ENCODE assay signal across 9 cellular contexts in the genomic region with DNA sequence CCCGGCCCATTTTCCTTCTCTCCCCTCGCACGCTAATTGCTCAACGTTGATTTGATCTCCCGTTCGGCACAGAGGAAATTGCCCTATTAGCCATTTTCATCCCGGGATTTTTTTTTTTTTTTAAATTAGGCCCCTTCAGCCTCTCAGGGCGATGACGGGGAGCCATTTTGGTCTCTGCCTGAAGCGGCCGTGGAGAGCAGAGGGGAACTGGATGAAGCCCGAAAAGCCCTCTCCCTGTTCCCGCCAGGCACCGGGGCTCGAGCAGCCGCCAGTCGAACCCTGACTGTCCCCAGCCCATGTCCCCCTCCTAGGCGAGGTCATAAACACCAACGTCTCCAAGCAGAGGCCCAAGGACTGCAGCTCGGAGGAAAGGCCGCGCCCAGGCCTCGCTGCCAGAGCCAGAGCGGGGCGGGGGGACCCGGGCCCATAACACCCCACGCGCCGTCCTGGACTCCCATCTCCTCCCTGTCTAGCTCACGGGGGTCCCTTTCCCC. TPM values are rescaled to one million over a fixed set of nuclear protein-coding genes. Genes with fewer than 3 reads are reported as not detected.
DNase-seq lines count a peak whose midpoint lies in the region; ATAC-seq, FAIRE-seq and TF ChIP-seq lines count a peak whose summit lies in the region.
"Had no signal": no experiment of that assay in that cellular context is flagged by ENCODE, and none has a peak within 500 bp of the region (broad histone marks: within the 10 kb centered on the region; RNA-seq: fewer than 3 reads in every experiment).

No MANE protein-coding gene starts in this region.

- no peak for DNase-seq in SJCRH30
- peak; percentile 5 for DNase-seq in foreskin melanocyte
- no peak for DNase-seq in prostate gland (ENCODE audit: low spot score)
- no peak for DNase-seq in NCI-H187 treated with DMSO at 0.1 percent for 48 hours (lab: John Stamatoyannopoulos, UW)
- no peak for DNase-seq in stimulated activated CD4-positive, alpha-beta T cell treated with anti-CD3 and anti-CD28 coated beads, Interleukin-2, amount 100 ng/mL, for 24 hours
- no peak for DNase-seq in small intestine
- DNase-seq: NCI-H2107 had no signal

- TF ChIP-seq POLR2A in prostate gland (IDR thresholded peaks at IDR 0.05): no peak

- ATAC-seq in GM21619 (IDR thresholded peaks at IDR 0.05; ENCODE audit: unreplicated experiment): no peak

- H3K9me3 ChIP-seq in DOHH2 (ENCODE audit: control insufficient read depth, insufficient read depth, low read length) (no peaks in the 10 kb centered on the region), SJCRH30 (replicated peaks) (no peaks in the 10 kb centered on the region), prostate gland (no peaks in the 10 kb centered on the region), small intestine (ENCODE audit: control insufficient read depth, low read depth) (no peaks in the 10 kb centered on the region)

- H3K36me3 ChIP-seq in DOHH2 (ENCODE audit: control insufficient read depth, low read length): peaks cover 30% of the 10 kb centered on the region
- no peaks in the 10 kb centered on the region for H3K36me3 ChIP-seq in SJCRH30
- H3K36me3 ChIP-seq in prostate gland: no peaks in the 10 kb centered on the region
- peaks cover 0 to 2% of the 10 kb centered on the region in 2 donors for H3K36me3 ChIP-seq in small intestine (ENCODE audit: control insufficient read depth in 2 of 2, insufficient read depth in 2 of 2, low read length in 2 of 2)

- no peaks in the 10 kb centered on the region for H3K27me3 ChIP-seq in DOHH2 (ENCODE audit: control insufficient read depth, low read length)
- H3K27me3 ChIP-seq in SJCRH30: no peaks in the 10 kb centered on the region; the same call in 1 of the 2 replicates
- no peaks in the 10 kb centered on the region for H3K27me3 ChIP-seq in prostate gland (replicated peaks; ENCODE audit: insufficient read depth)
- H3K27me3 ChIP-seq in small intestine (ENCODE audit: control insufficient read depth in 2 of 2, insufficient read depth in 2 of 2, low read length in 2 of 2): no peaks in the 10 kb centered on the region

- intact Hi-C loops in prostate gland (cut with DNase I): loop anchor here (1.0 to 10.0 kb wide), 4 partner anchors 80 to 314 kb away; no protein-coding TSS in a partner anchor

- H3K4me1 ChIP-seq in DOHH2 (ENCODE audit: control insufficient read depth, low read length) (peaks cover 23% of the 10 kb centered on the region), SJCRH30 (peaks cover 4% of the 10 kb centered on the region; the same call in 1 of the 2 replicates), prostate gland (replicated peaks) (peaks cover 4% of the 10 kb centered on the region), small intestine (ENCODE audit: control insufficient read depth in 2 of 2, insufficient read depth in 1 of 2, low read depth in 1 of 2, low read length in 1 of 2) (peaks cover 0 to 2% of the 10 kb centered on the region in 2 donors)

- H3K4me2 ChIP-seq in DOHH2 (ENCODE audit: low read length): peak overlapping the region; percentile 62

- no peak for FAIRE-seq in small intestine (lab: Jason Lieb, UNC)

- H3F3A ChIP-seq in DOHH2 (ENCODE audit: control insufficient read depth, insufficient read depth): peaks cover 8% of the 10 kb centered on the region; the same call in 1 of the 2 replicates

- WGBS in prostate gland: 36% methylated on average over 21 of the region's 30 CpGs
- WGBS in small intestine, 3 donors: 19 to 29% (median 22%) methylated on average over 29 to 30 of the region's 30 CpGs

- no peaks in the 10 kb centered on the region for H4K20me1 ChIP-seq in DOHH2 (ENCODE audit: control insufficient read depth, insufficient read depth, low read depth, low read length)

- no peaks in the 10 kb centered on the region for H3K79me2 ChIP-seq in DOHH2 (ENCODE audit: control insufficient read depth, low read length)

- peak overlapping the region; percentile 41 for H3K4me3 ChIP-seq in DOHH2 (ENCODE audit: low read length)
- H3K4me3 ChIP-seq in SJCRH30: peak overlapping the region; percentile 31
- peak overlapping the region in 1 of 2 donors; percentile 18 for H3K4me3 ChIP-seq in prostate gland
- H3K4me3 ChIP-seq in small intestine (ENCODE audit: low read depth in 1 of 2, low read length in 2 of 2): peak overlapping the region in 1 of 2 donors; percentile 38

- TF ChIP-seq CTCF in DOHH2 (IDR thresholded peaks at IDR 0.05; ENCODE audit: low read depth, low read length, poor library complexity, severe bottlenecking) (no peak), prostate gland (IDR thresholded peaks at IDR 0.05) (no peak)

- no peak overlapping the region for H3K27ac ChIP-seq in DOHH2 (ENCODE audit: low read depth, low read length)
- H3K27ac ChIP-seq in SJCRH30: no peak overlapping the region
- peak overlapping the region; percentile 17 to 56 for H3K27ac ChIP-seq in prostate gland
- no peak overlapping the region for H3K27ac ChIP-seq in small intestine (ENCODE audit: low read depth in 1 of 2, low read length in 1 of 2)

- H3K9me2 ChIP-seq in DOHH2 (replicated peaks; ENCODE audit: control insufficient read depth, low read length): no peaks in the 10 kb centered on the region

RNA-seq across cellular contexts. Expression of a gene that starts 44.7 kb away (rescaled TPM):
- total RNA-seq in SJCRH30 (2014; rRNA removed; shearing (Covaris generic)): 166 and 176 TPM in 2 replicates
- total RNA-seq in prostate gland: 10 to 100 TPM; 31.8 to 77.9 TPM
- polyA plus RNA-seq in small intestine: 1 to 10 TPM in 1 of 3 donors, under 1 TPM in 2; 0.81 to 7.1 (median 0.89) TPM

RNA-seq across cellular contexts. Expression of a gene that starts 52.4 kb away (rescaled TPM):
- total RNA-seq in SJCRH30 (2014; rRNA removed; shearing (Covaris generic)): 0.57 and 0.63 TPM in 2 replicates
- 10 to 100 TPM; 28.4 to 31.2 TPM for total RNA-seq in prostate gland
- 10 to 100 TPM; 11.5 to 34.3 (median 19.9) TPM for polyA plus RNA-seq in small intestine

Comparison
In these comparisons a context has a peak if more than half of its experiments do, and no peak if none do; other contexts are left out.
1. H3K27ac ChIP-seq: peak in prostate gland (2 of 2); none in DOHH2 (single experiment), SJCRH30 (single experiment) and small intestine (0 of 2).
2. RNA of a gene that starts 52.4 kb away (total RNA-seq): 28.4 to 31.2 TPM in prostate gland; 0.57 to 0.63 TPM in SJCRH30; every median in the first group is over 10 times any median in the second.